Comparison of ENCODE assay signal across 23 cellular contexts in genomic region chr1:226496616-226497015, GRCh38. TPM values are rescaled to one million over a fixed set of nuclear protein-coding genes. Genes with fewer than 3 reads are reported as not detected.
DNase-seq lines count a peak whose midpoint lies in the region; ATAC-seq and TF ChIP-seq lines count a peak whose summit lies in the region.
"Had no signal": no experiment of that assay in that cellular context is flagged by ENCODE, and none has a peak within 500 bp of the region (broad histone marks: within the 10 kb centered on the region; RNA-seq: fewer than 3 reads in every experiment).

No MANE protein-coding gene starts in this region.

- H3K79me2 ChIP-seq in SK-N-SH (ENCODE audit: insufficient read depth), result no peaks in the 10 kb centered on the region

- 26% methylated on average over 4 of the region's 4 CpGs for WGBS in SK-N-SH (ENCODE audit: low lambda C conversion rate)
- no CpG with 5 or more reads among the region's 4 CpGs for WGBS in neuronal stem cell (ENCODE audit: extremely low coverage in 2 of 2, insufficient read length in 2 of 2, insufficient replicate concordance in 1 of 2), 2 donors

- H2AFZ ChIP-seq in SK-N-SH (ENCODE audit: low read depth) (no peak overlapping the region), neuronal stem cell (ENCODE audit: low read length) (no peak overlapping the region)

- no peak for TF ChIP-seq RAD21 in SK-N-SH (IDR thresholded peaks at IDR 0.05; ENCODE audit: low read length)

- H3K27ac ChIP-seq in SK-N-SH (ENCODE audit: low read depth in 2 of 2, low read length in 1 of 2) (no peak overlapping the region), coronary artery (no peak overlapping the region), neuronal stem cell (replicated peaks; ENCODE audit: low read length) (no peak overlapping the region), upper lobe of right lung (no peak overlapping the region)

- H3K4me3 ChIP-seq in SK-N-SH (ENCODE audit: low read depth in 2 of 2, low read length in 1 of 2) (no peak overlapping the region), coronary artery (no peak overlapping the region), neuronal stem cell (ENCODE audit: low read length in 2 of 2) (no peak overlapping the region), upper lobe of right lung (no peak overlapping the region)

- DNase-seq in SK-N-SH, result no peak
- peak; percentile 31 for DNase-seq in coronary artery (ENCODE audit: low spot score)
- no peak for DNase-seq in neuronal stem cell (ENCODE audit: low spot score)
- DNase-seq in Right ventricle myocardium superior, result no peak
- no peak for DNase-seq in stimulated activated naive CD8-positive, alpha-beta T cell treated with anti-CD3 and anti-CD28 coated beads, Interleukin-15, amount 100 ng/mL, for 72 hours
- no peak for DNase-seq in upper lobe of right lung
- DNase-seq: 8988T; AML-193; C1 segment of cervical spinal cord; Calu3; CD8-positive, alpha-beta T cell; GDM1; HFFc6; Karpas-422; MV-4-11; NCI-H1694; NCI-H2081; NCI-H446; NCI-H526 had no signal

- no peaks in the 10 kb centered on the region for H3K36me3 ChIP-seq in SK-N-SH (replicated peaks in 1 of 2; ENCODE audit: control insufficient read depth in 1 of 2, insufficient read depth in 2 of 2, low read length in 1 of 2)
- no peaks in the 10 kb centered on the region for H3K36me3 ChIP-seq in neuronal stem cell (replicated peaks in 1 of 2; ENCODE audit: control insufficient read depth in 2 of 2, insufficient read depth in 2 of 2, low read length in 2 of 2)
- no peaks in the 10 kb centered on the region for H3K36me3 ChIP-seq in upper lobe of right lung

- H3K9me3 ChIP-seq in SK-N-SH (no peaks in the 10 kb centered on the region), neuronal stem cell (replicated peaks in 1 of 2; ENCODE audit: control insufficient read depth in 2 of 2, insufficient read depth in 1 of 2, low read depth in 1 of 2, low read length in 2 of 2) (no peaks in the 10 kb centered on the region), upper lobe of right lung (no peaks in the 10 kb centered on the region)

- H2AK5ac ChIP-seq in neuronal stem cell (ENCODE audit: low read depth, low read length), result peak overlapping the region; percentile 76

- H3K79me1 ChIP-seq in neuronal stem cell (ENCODE audit: low read depth, low read length), result no peaks in the 10 kb centered on the region

- POLR2A ChIA-PET in SK-N-SH (lab: Yijun Ruan, JAX), result no interaction called here

- no peak overlapping the region for H2BK120ac ChIP-seq in neuronal stem cell (ENCODE audit: low read depth, low read length)

- H3K9ac ChIP-seq in SK-N-SH (no peak overlapping the region), neuronal stem cell (ENCODE audit: low read depth, low read length, poor library complexity) (no peak overlapping the region)

- H3K23ac ChIP-seq in neuronal stem cell (ENCODE audit: low read depth, low read length, poor library complexity), result peak overlapping the region; percentile 29

- CTCF ChIA-PET in SK-N-SH (lab: Yijun Ruan, JAX), result interaction anchor here (0.7 kb wide), 1 partner anchor 18 kb away, joined by 3 read pairs; no protein-coding TSS in a partner anchor

- no peak; the same call in 2 of the 3 replicates for ATAC-seq in SK-N-SH treated with all-trans-retinoic acid at 6 μM for 48 hours
- ATAC-seq in Right ventricle myocardium superior (ENCODE audit: poor library complexity), result no peak
- ATAC-seq in stimulated activated naive CD8-positive, alpha-beta T cell treated with anti-CD3 and anti-CD28 coated beads, Interleukin-15, amount 100 ng/mL, for 72 hours, result no peak
- ATAC-seq in upper lobe of right lung, result no peak
- ATAC-seq in HG03571 (IDR thresholded peaks at IDR 0.05; ENCODE audit: unreplicated experiment), result no peak
- ATAC-seq: CD8-positive, alpha-beta T cell; Right ventricle myocardium inferior had no signal

- H4K20me1 ChIP-seq in SK-N-SH (ENCODE audit: insufficient read depth), result no peaks in the 10 kb centered on the region

- TF ChIP-seq EP300 in SK-N-SH (IDR thresholded peaks at IDR 0.05; ENCODE audit: borderline replicate concordance in 1 of 2, low read depth in 1 of 2, low read length in 1 of 2), result peak in 1 of 2 experiments; percentile 40; a peak in 1 of 4 replicates

- intact Hi-C loops in Right ventricle myocardium superior (cut with DNase I) (no loop called here), upper lobe of right lung (cut with DNase I) (no loop called here)

- no peaks in the 10 kb centered on the region for H3K9me3 Mint-ChIP-seq in stimulated activated naive CD8-positive, alpha-beta T cell treated with anti-CD3 and anti-CD28 coated beads, Interleukin-15, amount 100 ng/mL, for 72 hours
- H3K9me3 Mint-ChIP-seq: CD8-positive, alpha-beta T cell; HFFc6 had no signal

- no peak overlapping the region for H2BK15ac ChIP-seq in neuronal stem cell (ENCODE audit: low read length)

- H3K27ac Mint-ChIP-seq in stimulated activated naive CD8-positive, alpha-beta T cell treated with anti-CD3 and anti-CD28 coated beads, Interleukin-15, amount 100 ng/mL, for 72 hours, result no peak overlapping the region
- H3K27ac Mint-ChIP-seq: CD8-positive, alpha-beta T cell; HFFc6 had no signal

- no peak overlapping the region for H2BK5ac ChIP-seq in neuronal stem cell (ENCODE audit: low read length)

- no peak overlapping the region for H3K4ac ChIP-seq in neuronal stem cell (ENCODE audit: low read length)

- H2BK12ac ChIP-seq in neuronal stem cell (ENCODE audit: low read length), result no peak overlapping the region

- H3K18ac ChIP-seq in neuronal stem cell (ENCODE audit: low read length), result no peak overlapping the region

- no peaks in the 10 kb centered on the region for H3K27me3 Mint-ChIP-seq in stimulated activated naive CD8-positive, alpha-beta T cell treated with anti-CD3 and anti-CD28 coated beads, Interleukin-15, amount 100 ng/mL, for 72 hours

- H3K4me1 Mint-ChIP-seq in stimulated activated naive CD8-positive, alpha-beta T cell treated with anti-CD3 and anti-CD28 coated beads, Interleukin-15, amount 100 ng/mL, for 72 hours, result no peaks in the 10 kb centered on the region

- no peak overlapping the region for H3K14ac ChIP-seq in neuronal stem cell (ENCODE audit: low read length)

- H3K9me2 ChIP-seq in SK-N-SH, result no peaks in the 10 kb centered on the region

- no peak for TF ChIP-seq CTCF in SK-N-SH (IDR thresholded peaks at IDR 0.05)
- no peak for TF ChIP-seq CTCF in coronary artery (IDR thresholded peaks at IDR 0.05)
- TF ChIP-seq CTCF in upper lobe of right lung (IDR thresholded peaks at IDR 0.05), result no peak

- H4K91ac ChIP-seq in neuronal stem cell (ENCODE audit: low read depth, low read length, poor library complexity), result no peak overlapping the region

- no peaks in the 10 kb centered on the region for H3F3A ChIP-seq in SK-N-SH (replicated peaks; ENCODE audit: insufficient read depth)

- no peak overlapping the region for H4K8ac ChIP-seq in neuronal stem cell (ENCODE audit: low read depth, low read length)

- H3K27me3 ChIP-seq in SK-N-SH (ENCODE audit: insufficient read depth), result no peaks in the 10 kb centered on the region; the same call in 1 of the 2 replicates
- peaks cover 0 to 31% (median 0%) of the 10 kb centered on the region in 3 experiments for H3K27me3 ChIP-seq in neuronal stem cell (ENCODE audit: control insufficient read depth in 3 of 3, insufficient read depth in 3 of 3, low read depth in 1 of 3, low read length in 3 of 3)
- no peaks in the 10 kb centered on the region for H3K27me3 ChIP-seq in upper lobe of right lung

- no peak overlapping the region for H3K4me3 Mint-ChIP-seq in stimulated activated naive CD8-positive, alpha-beta T cell treated with anti-CD3 and anti-CD28 coated beads, Interleukin-15, amount 100 ng/mL, for 72 hours
- H3K4me3 Mint-ChIP-seq: CD8-positive, alpha-beta T cell; HFFc6 had no signal

- H3K4me1 ChIP-seq in SK-N-SH (ENCODE audit: control insufficient read depth in 1 of 2, insufficient read depth in 2 of 2, low read depth in 1 of 2, low read length in 1 of 2) (peaks cover 0 to 11% of the 10 kb centered on the region in 2 experiments; a peak in 1 of 4 replicates), neuronal stem cell (ENCODE audit: control insufficient read depth in 2 of 2, insufficient read depth in 1 of 2, low read depth in 1 of 2, low read length in 2 of 2) (peaks cover 0 to 19% of the 10 kb centered on the region in 2 donors), upper lobe of right lung (no peaks in the 10 kb centered on the region)

- no peak overlapping the region for H3K4me2 ChIP-seq in SK-N-SH
- H3K4me2 ChIP-seq in neuronal stem cell (ENCODE audit: insufficient read depth, low read length, poor library complexity, severe bottlenecking), result no peak overlapping the region

TF ChIP-seq in SK-N-SH, 30 proteins besides CTCF, POLR2A, EP300 and RAD21 (continues in another document):
- peak; percentile 30; the same call in 1 of the 2 replicates for TF ChIP-seq RCOR1 (IDR thresholded peaks at IDR 0.05; ENCODE audit: low read length)

TF ChIP-seq in SK-N-SH treated with all-trans-retinoic acid at 6 μM for 48 hours, 23 proteins besides CTCF, POLR2A, EP300 and RAD21 (continues in another document):
- TF ChIP-seq PATZ1 (CRISPR knock-in tag; IDR thresholded peaks at IDR 0.05; ENCODE audit: borderline replicate concordance) (no peak), TCF4 (CRISPR knock-in tag; IDR thresholded peaks at IDR 0.05; ENCODE audit: borderline replicate concordance) (no peak), CSDC2 (CRISPR knock-in tag; IDR thresholded peaks at IDR 0.05) (no peak), GLIS3 (CRISPR knock-in tag; IDR thresholded peaks at IDR 0.05) (no peak), OSR1 (CRISPR knock-in tag; IDR thresholded peaks at IDR 0.05) (no peak), ESRRG (CRISPR knock-in tag; IDR thresholded peaks at IDR 0.05) (no peak), ZNF8 (CRISPR knock-in tag; IDR thresholded peaks at IDR 0.05) (no peak), RARB (CRISPR knock-in tag; IDR thresholded peaks at IDR 0.05) (no peak)

RNA-seq across cellular contexts. Expression of gene STUM, which starts 51.9 kb away (rescaled TPM):
- polyA plus RNA-seq in SK-N-SH (2012; rRNA removed), result not detected in 2 replicates
- not detected in 2 replicates for polyA plus RNA-seq in SK-N-SH (2012; cell fraction: cytosol; rRNA removed)
- 0.01 TPM in 1 of 2 replicates, not detected in the other for polyA plus RNA-seq in SK-N-SH (2012; cell fraction: nucleus; rRNA removed)
- 0.25 TPM for polyA plus RNA-seq in neuronal stem cell (2013, experiment 1 of 2)
- polyA plus RNA-seq in neuronal stem cell (2013, experiment 2 of 2), result 0.28 TPM
- 1.2 TPM for total RNA-seq in Right ventricle myocardium superior
- 0.49 TPM for total RNA-seq in upper lobe of right lung
- total RNA-seq: Calu3; CD8-positive, alpha-beta T cell; HFFc6; M059J had no signal
